21 cellular contexts compared by ENCODE assay signal in genomic region chr5:53463909-53464621, GRCh38. TPM values are rescaled to one million over a fixed set of nuclear protein-coding genes. Genes with fewer than 3 reads are reported as not detected.
DNase-seq lines count a peak whose midpoint lies in the region; ATAC-seq lines count a peak whose summit lies in the region.
"Had no signal": no experiment of that assay in that cellular context is flagged by ENCODE, and none has a peak within 500 bp of the region (broad histone marks: within the 10 kb centered on the region; RNA-seq: fewer than 3 reads in every experiment).

No MANE protein-coding gene starts in this region.

- in situ Hi-C loops in KBM-7 (cut with MboI; ENCODE audit: low pct_unique_long_range_greater_than_20kb, low sequenced_read_pairs) = no loop called here

- peak; percentile 21 for DNase-seq in AG20443 (ENCODE audit: low spot score)
- DNase-seq in KBM-7 = peak; percentile 37
- peak; percentile 7 for DNase-seq in UCSD-AML1 (lab: John Stamatoyannopoulos, UW; ENCODE audit: unreplicated experiment)
- no peak for DNase-seq in left ventricle myocardium superior
- no peak for DNase-seq in HUDEP-2 (lab: John Stamatoyannopoulos, UW; ENCODE audit: unreplicated experiment in 76 of 76)
- DNase-seq: activated CD4-positive, CD25-positive, alpha-beta regulatory T cell treated with anti-CD3 and anti-CD28 coated beads, Interleukin-2, amount 50 U/mL, for 72 hours; body of pancreas; CD4-positive, alpha-beta memory T cell; cortex of kidney; DMS153; KG1; kidney glomerular epithelial cell; mesendoderm; NCI-H526; PC-3; T1000 had no signal

- intact Hi-C loops in left ventricle myocardium superior (cut with micrococcal nuclease) = no loop called here

- peak; percentile 99 for ATAC-seq in left ventricle myocardium superior
- no peak for ATAC-seq in GM18498 (IDR thresholded peaks at IDR 0.05; ENCODE audit: unreplicated experiment)
- ATAC-seq in HG03571 (IDR thresholded peaks at IDR 0.05; ENCODE audit: unreplicated experiment) = no peak
- no peak for ATAC-seq in GM21367 (IDR thresholded peaks at IDR 0.05; ENCODE audit: unreplicated experiment)
- ATAC-seq: body of pancreas, foreskin keratinocyte, HCT116, PC-3 had no signal

RNA-seq across cellular contexts. Expression of gene FST, which starts 16.4 kb away (rescaled TPM):
- total RNA-seq in left ventricle myocardium superior = 3.2 TPM

Comparison
In these comparisons a context has a peak if more than half of its experiments do, and no peak if none do; other contexts are left out.
1. DNase-seq: peak in AG20443 (single experiment), KBM-7 (single experiment) and UCSD-AML1 (single experiment); none in left ventricle myocardium superior (single experiment) and HUDEP-2 (0 of 76).